ENCODE assay signal across 8 cellular contexts in genomic region chr11:11842426-11843008, GRCh38. TPM values are rescaled to one million over a fixed set of nuclear protein-coding genes. Genes with fewer than 3 reads are reported as not detected.
DNase-seq lines count a peak whose midpoint lies in the region; ATAC-seq and TF ChIP-seq lines count a peak whose summit lies in the region.

No MANE protein-coding gene starts in this region.

- H3K4me1 ChIP-seq in CD4-positive, CD25-positive, alpha-beta regulatory T cell (ENCODE audit: control insufficient read depth, insufficient read depth, low read length, poor library complexity, severe bottlenecking) = peaks cover 48% of the 10 kb centered on the region
- H3K4me1 ChIP-seq in foreskin keratinocyte = peaks cover 25% of the 10 kb centered on the region
- H3K4me1 ChIP-seq in tibial nerve = peaks cover 0 to 53% (median 37%) of the 10 kb centered on the region in 4 donors

- peak; percentile 56 to 60 for ATAC-seq in CD4-positive, CD25-positive, alpha-beta regulatory T cell (ENCODE audit: low read depth in 2 of 2)
- peak; percentile 39 for ATAC-seq in GM19324 (IDR thresholded peaks at IDR 0.05; ENCODE audit: low FRiP score, unreplicated experiment)
- ATAC-seq in HG03442 (IDR thresholded peaks at IDR 0.05; ENCODE audit: unreplicated experiment) = peak; percentile 31
- ATAC-seq in foreskin keratinocyte = peak; percentile 48
- peak; percentile 59 for ATAC-seq in omental fat pad (ENCODE audit: low FRiP score)

- peaks cover 3% of the 10 kb centered on the region for H3K27me3 ChIP-seq in CD4-positive, CD25-positive, alpha-beta regulatory T cell (ENCODE audit: control insufficient read depth, insufficient read depth, low read length)
- H3K27me3 ChIP-seq in foreskin keratinocyte (no peaks in the 10 kb centered on the region), tibial nerve (no peaks in the 10 kb centered on the region)

- peak overlapping the region; percentile 94 for H3K4me3 ChIP-seq in CD4-positive, CD25-positive, alpha-beta regulatory T cell (ENCODE audit: low read depth, low read length)
- H3K4me3 ChIP-seq in tibial nerve = peak overlapping the region; percentile 69 to 92 (median 80)

- H3K9me3 Mint-ChIP-seq in CD4-positive, CD25-positive, alpha-beta regulatory T cell = no peaks in the 10 kb centered on the region

- no peaks in the 10 kb centered on the region for H3K9me3 ChIP-seq in CD4-positive, CD25-positive, alpha-beta regulatory T cell (ENCODE audit: control insufficient read depth in 2 of 2, low read length in 2 of 2)
- H3K9me3 ChIP-seq in tibial nerve = no peaks in the 10 kb centered on the region

- H3K4me1 Mint-ChIP-seq in CD4-positive, CD25-positive, alpha-beta regulatory T cell = peaks cover 3 to 22% (median 11%) of the 10 kb centered on the region in 4 donors

- peaks cover 10% of the 10 kb centered on the region for H3K27me3 Mint-ChIP-seq in CD4-positive, CD25-positive, alpha-beta regulatory T cell

- TF ChIP-seq POLR2A in tibial nerve (IDR thresholded peaks at IDR 0.05) = peak in 1 of 2 donors; percentile 29

- H3K27ac ChIP-seq in CD4-positive, CD25-positive, alpha-beta regulatory T cell (ENCODE audit: insufficient read depth, low read length, poor library complexity, severe bottlenecking) = peak overlapping the region; percentile 95
- H3K27ac ChIP-seq in foreskin keratinocyte (peak overlapping the region; percentile 80), tibial nerve (peak overlapping the region; percentile 98 to 100 (median 98))

- H3K4me3 Mint-ChIP-seq in CD4-positive, CD25-positive, alpha-beta regulatory T cell = no peak overlapping the region

- no peaks in the 10 kb centered on the region for H3K36me3 Mint-ChIP-seq in CD4-positive, CD25-positive, alpha-beta regulatory T cell

- WGBS in tibial nerve, 2 donors = 1% methylated on average over 17 of the region's 17 CpGs

- H3K36me3 ChIP-seq in CD4-positive, CD25-positive, alpha-beta regulatory T cell (ENCODE audit: control insufficient read depth, insufficient read depth, low read length) = no peaks in the 10 kb centered on the region
- no peaks in the 10 kb centered on the region for H3K36me3 ChIP-seq in tibial nerve

- TF ChIP-seq CTCF in foreskin keratinocyte (conservative IDR thresholded peaks at IDR 0.05) (no peak), omental fat pad (IDR thresholded peaks at IDR 0.05) (no peak), tibial nerve (IDR thresholded peaks at IDR 0.05) (no peak)

- H3K27ac Mint-ChIP-seq in CD4-positive, CD25-positive, alpha-beta regulatory T cell = no peak overlapping the region

- peak; percentile 24 to 85 (median 70) for DNase-seq in CD4-positive, CD25-positive, alpha-beta regulatory T cell
- DNase-seq in NOMO-1 treated with dmso at 0.1 percent for 144 hours (lab: John Stamatoyannopoulos, UW; ENCODE audit: unreplicated experiment) (peak; percentile 77), foreskin keratinocyte (peak; percentile 52 to 72), omental fat pad (ENCODE audit: low spot score) (no peak), tibial nerve (ENCODE audit: low spot score in 2 of 2) (peak in 1 of 2 donors; percentile 56)
- peak; percentile 23 to 37 for DNase-seq in activated T-helper 1 cell treated with anti-CD3 and anti-CD28 coated beads, Interleukin-2, amount 50 U/mL, for 16 hours (ENCODE audit: low read depth in 1 of 2, low spot score in 1 of 2)

- peak in 1 of 2 donors; percentile 30 for TF ChIP-seq EP300 in tibial nerve (IDR thresholded peaks at IDR 0.05)

RNA-seq across cellular contexts. Expression of gene USP47, which starts 0.7 kb away (rescaled TPM):
- 79.0 TPM for total RNA-seq in CD4-positive, CD25-positive, alpha-beta regulatory T cell
- polyA plus RNA-seq in CD4-positive, CD25-positive, alpha-beta regulatory T cell = 10 to 100 TPM; 35.7 to 50.1 (median 39.5) TPM
- 37.0 and 37.7 TPM in 2 replicates for total RNA-seq in foreskin keratinocyte
- polyA plus RNA-seq in foreskin keratinocyte = 8.2 and 8.8 TPM in 2 replicates
- total RNA-seq in omental fat pad = 10 to 100 TPM; 61.0 to 83.3 (median 72.8) TPM
- 10 to 100 TPM; 63.3 to 91.8 (median 84.5) TPM for total RNA-seq in tibial nerve
